1 cellular context compared by ENCODE assay signal in genomic region chr3:194491996-194492395, GRCh38.
TF ChIP-seq lines count a peak whose summit lies in the region.

No MANE protein-coding gene starts in this region.

TF ChIP-seq in IMR-90, 13 proteins besides CTCF, POLR2A, EP300 and RAD21:
- TF ChIP-seq RCOR1 (IDR thresholded peaks at IDR 0.05; ENCODE audit: insufficient replicate concordance, low read length) (no peak), MAFK (IDR thresholded peaks at IDR 0.05; ENCODE audit: low read depth, low read length) (no peak), MAZ (IDR thresholded peaks at IDR 0.05; ENCODE audit: borderline replicate concordance, low read depth, low read length) (no peak), ELK1 (IDR thresholded peaks at IDR 0.05; ENCODE audit: borderline replicate concordance, low read depth, low read length) (no peak), MXI1 (IDR thresholded peaks at IDR 0.05; ENCODE audit: borderline replicate concordance, low read depth, low read length) (no peak), SMC3 (IDR thresholded peaks at IDR 0.05; ENCODE audit: low read depth, low read length) (no peak), RFX5 (IDR thresholded peaks at IDR 0.05; ENCODE audit: low read depth, low read length) (no peak), CEBPB (IDR thresholded peaks at IDR 0.05; ENCODE audit: low read depth, low read length) (no peak), USF2 (IDR thresholded peaks at IDR 0.05; ENCODE audit: low read depth, low read length) (no peak), FOS (IDR thresholded peaks at IDR 0.05; ENCODE audit: low read depth, low read length) (no peak), NFE2L2 (IDR thresholded peaks at IDR 0.05; ENCODE audit: low read depth, low read length) (no peak), CHD1 (IDR thresholded peaks at IDR 0.05; ENCODE audit: low read depth, low read length) (no peak), BHLHE40 (IDR thresholded peaks at IDR 0.05; ENCODE audit: low read depth, low read length) (no peak)
TF ChIP-seq in IMR-90: peak in this region for 0.
